In the genomic region with DNA sequence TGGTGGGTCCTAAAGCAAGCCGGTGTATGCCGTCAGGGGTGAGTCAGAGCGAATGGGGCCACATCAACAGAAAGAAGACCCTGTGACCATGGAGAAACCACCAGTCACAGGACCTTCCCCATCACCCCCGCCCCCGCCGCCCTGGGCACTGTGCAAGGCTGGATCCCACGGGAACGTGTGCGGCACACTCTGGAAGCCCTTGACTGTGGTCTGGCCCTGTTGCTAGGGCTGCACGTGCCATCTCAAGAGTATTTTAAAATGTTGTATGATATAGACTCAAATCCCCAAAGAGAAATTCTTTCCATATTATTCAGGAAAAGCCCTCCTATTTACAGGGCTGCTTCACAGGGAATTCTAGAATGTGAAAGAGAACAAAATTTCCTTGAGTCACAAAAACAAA, we compare ENCODE assay signal across 15 cellular contexts.
DNase-seq lines count a peak whose midpoint lies in the region; ATAC-seq and TF ChIP-seq lines count a peak whose summit lies in the region.
"Had no signal": no experiment of that assay in that cellular context is flagged by ENCODE, and none has a peak within 500 bp of the region (broad histone marks: within the 10 kb centered on the region; RNA-seq: fewer than 3 reads in every experiment).

No MANE protein-coding gene starts in this region.

- DNase-seq in NB4 (ENCODE audit: low read depth) (peak; percentile 30), chondrocyte (ENCODE audit: low spot score) (no peak), nephron progenitor cell (no peak), tibial artery (peak; percentile 58 to 90), iPS-NIHi7 (ENCODE audit: extremely low spot score) (no peak)
- no peak for DNase-seq in activated T-cell treated with anti-CD3 and anti-CD28 coated beads, Interleukin-2, amount 50 U/mL, for 24 hours
- DNase-seq: C1 segment of cervical spinal cord, DMS 273 treated with DMSO at 0.1 percent for 48 hours, EL, NCI-H1092, NCI-H69, PC-9, SK-N-SH had no signal

- TF ChIP-seq POLR2A in NB4 (IDR thresholded peaks at IDR 0.05; ENCODE audit: extremely low read depth, insufficient read length): no peak

- intact Hi-C loops in tibial artery (cut with DNase I; ENCODE audit: low total_unique reads): loop anchor here (10.0 kb wide), 1 partner anchor 430 kb away; a partner anchor contains a TSS

- TF ChIP-seq CTCF in NB4 (IDR thresholded peaks at IDR 0.05; ENCODE audit: low read depth, low read length): no peak
- TF ChIP-seq CTCF in chondrocyte (IDR thresholded peaks at IDR 0.05): no peak
- no peak for TF ChIP-seq CTCF in nephron progenitor cell (IDR thresholded peaks at IDR 0.05)
- TF ChIP-seq CTCF in tibial artery (IDR thresholded peaks at IDR 0.05): no peak

- H3K4me3 Mint-ChIP-seq in chondrocyte (ENCODE audit: unreplicated experiment): no peak overlapping the region
- peak overlapping the region; percentile 3 for H3K4me3 Mint-ChIP-seq in nephron progenitor cell
- no peak overlapping the region for H3K4me3 Mint-ChIP-seq in activated T-cell treated with anti-CD3 and anti-CD28 coated beads, Interleukin-2, amount 50 U/mL, for 24 hours

- H3K27me3 Mint-ChIP-seq in chondrocyte (ENCODE audit: low read depth): no peaks in the 10 kb centered on the region
- peaks cover 3% of the 10 kb centered on the region for H3K27me3 Mint-ChIP-seq in nephron progenitor cell (ENCODE audit: low read depth, poor library complexity)
- H3K27me3 Mint-ChIP-seq in activated T-cell treated with anti-CD3 and anti-CD28 coated beads, Interleukin-2, amount 50 U/mL, for 24 hours: no peaks in the 10 kb centered on the region

- no peaks in the 10 kb centered on the region for H3K36me3 ChIP-seq in tibial artery

- H3K27me3 ChIP-seq in tibial artery: no peaks in the 10 kb centered on the region

- H3K27ac ChIP-seq in tibial artery: peak overlapping the region; percentile 56 to 67
- H3K27ac ChIP-seq: PC-9 had no signal

- peak overlapping the region; percentile 92 for H3K27ac Mint-ChIP-seq in chondrocyte (ENCODE audit: unreplicated experiment)
- H3K27ac Mint-ChIP-seq in nephron progenitor cell: no peak overlapping the region
- no peak overlapping the region for H3K27ac Mint-ChIP-seq in activated T-cell treated with anti-CD3 and anti-CD28 coated beads, Interleukin-2, amount 50 U/mL, for 24 hours

- H3K9me3 ChIP-seq in tibial artery: no peaks in the 10 kb centered on the region
- H3K9me3 ChIP-seq: SK-N-SH had no signal

- H3K4me3 ChIP-seq in NB4 (ENCODE audit: low read depth, low read length) (no peak overlapping the region), tibial artery (no peak overlapping the region)
- H3K4me3 ChIP-seq: PC-9 had no signal

- ATAC-seq in HG02678 (IDR thresholded peaks at IDR 0.05; ENCODE audit: unreplicated experiment): no peak
- ATAC-seq in HG02571 (IDR thresholded peaks at IDR 0.05; ENCODE audit: unreplicated experiment): no peak

- H3K4me1 ChIP-seq in tibial artery: peaks cover 0 to 67% (median 45%) of the 10 kb centered on the region in 4 donors

- H3K36me3 Mint-ChIP-seq in chondrocyte (ENCODE audit: low read depth) (no peaks in the 10 kb centered on the region), nephron progenitor cell (ENCODE audit: low read depth) (peaks cover 11% of the 10 kb centered on the region)
- peaks cover 63% of the 10 kb centered on the region for H3K36me3 Mint-ChIP-seq in activated T-cell treated with anti-CD3 and anti-CD28 coated beads, Interleukin-2, amount 50 U/mL, for 24 hours (ENCODE audit: low read depth)

- H3K4me1 Mint-ChIP-seq in chondrocyte (ENCODE audit: low read depth) (peaks cover 68% of the 10 kb centered on the region), nephron progenitor cell (peaks cover 79% of the 10 kb centered on the region)
- peaks cover 65% of the 10 kb centered on the region for H3K4me1 Mint-ChIP-seq in activated T-cell treated with anti-CD3 and anti-CD28 coated beads, Interleukin-2, amount 50 U/mL, for 24 hours (ENCODE audit: low read depth)

- H3K9me3 Mint-ChIP-seq in chondrocyte (ENCODE audit: low read depth) (no peaks in the 10 kb centered on the region), nephron progenitor cell (no peaks in the 10 kb centered on the region)
- peaks cover 5% of the 10 kb centered on the region for H3K9me3 Mint-ChIP-seq in activated T-cell treated with anti-CD3 and anti-CD28 coated beads, Interleukin-2, amount 50 U/mL, for 24 hours

Comparison
In these comparisons a context has a peak if more than half of its experiments do, and no peak if none do; other contexts are left out.
1. DNase-seq: peak in NB4 (single experiment) and tibial artery (2 of 2); none in chondrocyte (single experiment), nephron progenitor cell (single experiment), iPS-NIHi7 (single experiment) and activated T-cell treated with anti-CD3 and anti-CD28 coated beads, Interleukin-2, amount 50 U/mL, for 24 hours (single experiment).